In the genomic region with DNA sequence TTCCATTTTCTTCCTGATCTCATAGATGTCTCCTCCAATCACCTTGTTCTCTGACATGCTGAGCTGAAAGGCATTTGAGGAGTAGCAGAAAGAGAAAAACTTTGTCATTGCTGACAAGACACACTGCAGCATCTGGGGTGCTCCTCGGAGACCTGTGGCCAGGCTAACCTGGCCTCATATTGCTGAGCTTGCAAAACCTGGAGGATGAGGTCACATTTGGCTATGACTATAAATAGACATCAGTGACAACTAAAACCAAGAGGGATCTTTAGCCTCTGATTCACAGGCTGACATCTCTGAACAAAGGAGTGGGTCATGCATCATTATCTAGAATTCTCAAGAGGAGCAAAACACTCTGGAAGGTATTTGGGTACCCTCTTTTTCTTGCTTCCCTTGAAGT, we compare ENCODE assay signal across 21 cellular contexts.
DNase-seq lines count a peak whose midpoint lies in the region; ATAC-seq, FAIRE-seq and TF ChIP-seq lines count a peak whose summit lies in the region.
"Had no signal": no experiment of that assay in that cellular context is flagged by ENCODE, and none has a peak within 500 bp of the region (broad histone marks: within the 10 kb centered on the region; RNA-seq: fewer than 3 reads in every experiment).

No MANE protein-coding gene starts in this region.

- no peak overlapping the region for H2BK15ac ChIP-seq in H1 (ENCODE audit: low read length)

- no peak overlapping the region for H3K18ac ChIP-seq in H1 (ENCODE audit: extremely low read depth, low read length)

- ATAC-seq in psoas muscle: peak in 3 of 4 donors; percentile 48 to 68 (median 58)

- H4K8ac ChIP-seq in H1 (ENCODE audit: extremely low read depth, insufficient read depth, low read length): no peak overlapping the region

- H3K4me1 Mint-ChIP-seq in immature natural killer cell: no peaks in the 10 kb centered on the region
- H3K4me1 Mint-ChIP-seq: B cell had no signal

- no peak for TF ChIP-seq RAD21 in H1 (IDR thresholded peaks at IDR 0.05 in 1 of 2, conservative IDR thresholded peaks at IDR 0.05 in 1 of 2; ENCODE audit: low read depth in 2 of 2, low read length in 2 of 2)

- H4K20me1 ChIP-seq in MM.1S (ENCODE audit: insufficient read depth, low read length): no peaks in the 10 kb centered on the region
- no peaks in the 10 kb centered on the region for H4K20me1 ChIP-seq in H1 (replicated peaks in 1 of 2; ENCODE audit: control insufficient read depth in 1 of 2, insufficient read depth in 2 of 2, low read length in 2 of 2)
- no peaks in the 10 kb centered on the region for H4K20me1 ChIP-seq in PC-9 (ENCODE audit: insufficient read depth)

- H2AFZ ChIP-seq in MM.1S (ENCODE audit: low read length) (no peak overlapping the region), H1 (ENCODE audit: low read length) (no peak overlapping the region), PC-9 (no peak overlapping the region)

- no peaks in the 10 kb centered on the region for H3K79me1 ChIP-seq in H1 (ENCODE audit: low read depth, low read length)

- no peaks in the 10 kb centered on the region for H3K36me3 ChIP-seq in MM.1S (replicated peaks; ENCODE audit: insufficient read depth, low read length)
- H3K36me3 ChIP-seq in H1 (ENCODE audit: control insufficient read depth in 2 of 4, insufficient read depth in 4 of 4, low read length in 3 of 4): no peaks in the 10 kb centered on the region
- no peaks in the 10 kb centered on the region for H3K36me3 ChIP-seq in psoas muscle (ENCODE audit: insufficient read depth in 1 of 2, low read depth in 1 of 2)
- H3K36me3 ChIP-seq in PC-9 (ENCODE audit: low read depth): no peaks in the 10 kb centered on the region
- H3K36me3 ChIP-seq: HAP-1 had no signal

- H3K4ac ChIP-seq in H1 (replicated peaks; ENCODE audit: insufficient read length, low read depth, low read length): no peak overlapping the region

- peaks cover 0 to 10% (median 4%) of the 10 kb centered on the region in 6 donors for H3K9me3 Mint-ChIP-seq in immature natural killer cell
- H3K9me3 Mint-ChIP-seq: CD4-positive, alpha-beta T cell had no signal

- H3K9me2 ChIP-seq in MM.1S (replicated peaks; ENCODE audit: insufficient read depth, low read length) (no peaks in the 10 kb centered on the region), PC-9 (ENCODE audit: insufficient read depth) (no peaks in the 10 kb centered on the region)

- H3K9me3 ChIP-seq in MM.1S (replicated peaks; ENCODE audit: insufficient read depth, low read length): no peaks in the 10 kb centered on the region
- H3K9me3 ChIP-seq in H1 (ENCODE audit: insufficient read depth in 2 of 2, low read depth in 1 of 2, low read length in 1 of 2): no peaks in the 10 kb centered on the region
- no peaks in the 10 kb centered on the region for H3K9me3 ChIP-seq in psoas muscle
- no peaks in the 10 kb centered on the region for H3K9me3 ChIP-seq in PC-9 (ENCODE audit: insufficient read depth, low read depth)
- H3K9me3 ChIP-seq: HAP-1 had no signal

- H3K9ac ChIP-seq in MM.1S (ENCODE audit: low read length) (no peak overlapping the region), H1 (replicated peaks in 1 of 4; ENCODE audit: extremely low read depth in 1 of 4, low read depth in 3 of 4, low read length in 3 of 4) (no peak overlapping the region)

- H3K27ac ChIP-seq in MM.1S (ENCODE audit: low read length): no peak overlapping the region
- H3K27ac ChIP-seq in H1 (ENCODE audit: low read depth, low read length): no peak overlapping the region
- no peak overlapping the region for H3K27ac ChIP-seq in psoas muscle
- H3K27ac ChIP-seq in PC-9: no peak overlapping the region
- H3K27ac ChIP-seq: HL-60 had no signal

- H3K4me3 ChIP-seq in MM.1S (ENCODE audit: low read length) (no peak overlapping the region), H1 (ENCODE audit: extremely low read depth in 1 of 4, insufficient read depth in 2 of 4, low read depth in 3 of 4, low read length in 4 of 4) (no peak overlapping the region), psoas muscle (no peak overlapping the region), PC-9 (no peak overlapping the region)
- H3K4me3 ChIP-seq: HAP-1 had no signal

- TF ChIP-seq CTCF in MM.1S (IDR thresholded peaks at IDR 0.05; ENCODE audit: low read length) (no peak), H1 (IDR thresholded peaks at IDR 0.05; ENCODE audit: control extremely low read depth in 1 of 3, insufficient read depth in 1 of 3, low read depth in 1 of 3, low read length in 3 of 3) (no peak), psoas muscle (IDR thresholded peaks at IDR 0.05) (no peak), PC-9 (conservative IDR thresholded peaks at IDR 0.05) (no peak), GM13976 (IDR thresholded peaks at IDR 0.05; ENCODE audit: borderline replicate concordance, control extremely low read depth, extremely low read depth, insufficient read depth, missing control alignments) (no peak)

- no TSS peak for BruUV-seq in PC-9 (replicated peaks; lab: Mats Ljungman, UMichigan)

- in situ Hi-C loops in GM13976 (cut with MboI; ENCODE audit: low sequenced_read_pairs, unreplicated experiment): no loop called here

- H3K27me3 ChIP-seq in MM.1S (replicated peaks; ENCODE audit: insufficient read depth, low read length) (no peaks in the 10 kb centered on the region), H1 (replicated peaks in 1 of 4; ENCODE audit: control insufficient read depth in 3 of 4, extremely low read depth in 1 of 4, insufficient read depth in 3 of 4, low read length in 3 of 4) (no peaks in the 10 kb centered on the region), psoas muscle (ENCODE audit: insufficient read depth in 3 of 3, low read length in 2 of 3) (no peaks in the 10 kb centered on the region), PC-9 (ENCODE audit: insufficient read depth, low read depth) (0 out of 2 replicates have a peak, but pooled peaks cover 3% of the 10 kb centered on the region)

- no peak overlapping the region for H3K27ac Mint-ChIP-seq in immature natural killer cell
- H3K27ac Mint-ChIP-seq: B cell; CD4-positive, alpha-beta T cell had no signal

- no peak overlapping the region for H4K91ac ChIP-seq in H1 (replicated peaks; ENCODE audit: insufficient read length, low read length)

- H3F3A ChIP-seq in MM.1S (ENCODE audit: insufficient read depth, low read length) (no peaks in the 10 kb centered on the region), PC-9 (ENCODE audit: insufficient read depth, low read depth) (no peaks in the 10 kb centered on the region)

- H3K4me2 ChIP-seq in MM.1S (ENCODE audit: low read depth, low read length) (no peak overlapping the region), H1 (ENCODE audit: insufficient read depth in 1 of 2, low read depth in 2 of 2, low read length in 2 of 2) (no peak overlapping the region), PC-9 (no peak overlapping the region)

- CTCF ChIA-PET in H1 (lab: Charles Lee; ENCODE audit: partially characterized antibody): no interaction called here
- CTCF ChIA-PET in PC-9 (lab: Charles Lee): no interaction called here

- H3K79me2 ChIP-seq in MM.1S (ENCODE audit: low read length): no peaks in the 10 kb centered on the region
- H3K79me2 ChIP-seq in H1 (ENCODE audit: control insufficient read depth in 1 of 2, insufficient read depth in 2 of 2, low read length in 2 of 2): no peaks in the 10 kb centered on the region
- H3K79me2 ChIP-seq in PC-9 (ENCODE audit: low read depth): no peaks in the 10 kb centered on the region

- DNase-seq in NCI-H1694 treated with DMSO at 0.1 percent for 48 hours (lab: John Stamatoyannopoulos, UW) (peak; percentile 12), NCI-H1694 (lab: John Stamatoyannopoulos, UW) (no peak), MM.1S (peak; percentile 90), H1 (ENCODE audit: low read depth in 1 of 2, low spot score in 2 of 2) (no peak), psoas muscle (no peak), PC-9 (no peak), GM13976 (ENCODE audit: low spot score) (no peak), immature natural killer cell (no peak)
- DNase-seq: 8988T; C1 segment of cervical spinal cord; Calu3; CD4-positive, alpha-beta T cell; DMS 273 treated with DMSO at 0.1 percent for 48 hours; DMS79 treated with DMSO at 0.1 percent for 48 hours; EL; GOT3 had no signal

- H3K14ac ChIP-seq in H1 (ENCODE audit: insufficient read length): no peak overlapping the region

- no peak overlapping the region for H2BK20ac ChIP-seq in H1 (ENCODE audit: low read length)

- H4K5ac ChIP-seq in H1 (ENCODE audit: insufficient read length, low read depth, low read length): no peak overlapping the region

- no peak overlapping the region for H2AK5ac ChIP-seq in H1 (ENCODE audit: low read depth, low read length)

- no peaks in the 10 kb centered on the region for H3K36me3 Mint-ChIP-seq in immature natural killer cell

- H3K23me2 ChIP-seq in H1 (ENCODE audit: low read depth, low read length): no peaks in the 10 kb centered on the region; the same call in 1 of the 2 replicates

- no peak overlapping the region for H2BK12ac ChIP-seq in H1 (ENCODE audit: low read depth, low read length)

- H3K27me3 Mint-ChIP-seq in immature natural killer cell (ENCODE audit: low read depth in 3 of 3): peaks cover 0 to 6% (median 6%) of the 10 kb centered on the region in 3 donors

- no peak for TF ChIP-seq POLR2A in H1 (IDR thresholded peaks at IDR 0.05; ENCODE audit: control extremely low read depth in 1 of 2, low read depth in 2 of 2, low read length in 2 of 2)

- intact Hi-C loops in psoas muscle (cut with DNase I): no loop called here
- intact Hi-C loops in PC-9 (cut with micrococcal nuclease; ENCODE audit: unreplicated experiment): no loop called here

- TF ChIP-seq EP300 in H1 (IDR thresholded peaks at IDR 0.05; ENCODE audit: borderline replicate concordance in 1 of 2, low read depth in 2 of 2, low read length in 2 of 2): no peak

- 91% methylated on average over 1 of the region's 1 CpG; no CpG with 5 or more reads in 1 of the 2 experiments for WGBS in H1 (ENCODE audit: extremely low coverage in 1 of 2, insufficient coverage in 1 of 2, insufficient read length in 1 of 2, insufficient replicate concordance in 2 of 2, low coverage in 1 of 2, low lambda C conversion rate in 2 of 2, missing lambda C conversion rate in 1 of 2), 2 experiments
- WGBS in psoas muscle, 3 donors: 58 to 89% (median 78%) methylated on average over 1 of the region's 1 CpG

- no peak overlapping the region for H2BK120ac ChIP-seq in H1 (replicated peaks; ENCODE audit: low read depth, low read length)

- FAIRE-seq in H1 (lab: Jason Lieb, UNC): no peak
- FAIRE-seq: G401.6, GM12891 had no signal

- no peak overlapping the region for H3K4me3 Mint-ChIP-seq in immature natural killer cell
- H3K4me3 Mint-ChIP-seq: B cell; CD4-positive, alpha-beta T cell had no signal

- H3K4me1 ChIP-seq in MM.1S (ENCODE audit: low read length): no peaks in the 10 kb centered on the region
- H3K4me1 ChIP-seq in H1 (replicated peaks in 1 of 4; ENCODE audit: control insufficient read depth in 3 of 4, insufficient read depth in 4 of 4, low read length in 3 of 4): no peaks in the 10 kb centered on the region
- H3K4me1 ChIP-seq in psoas muscle: no peaks in the 10 kb centered on the region
- H3K4me1 ChIP-seq in PC-9 (replicated peaks; ENCODE audit: insufficient read depth): no peaks in the 10 kb centered on the region

- POLR2A ChIA-PET in H1 (lab: Charles Lee; ENCODE audit: partially characterized antibody): no interaction called here
- POLR2A ChIA-PET in PC-9 (lab: Charles Lee; ENCODE audit: unreplicated experiment): no interaction called here

- H3K23ac ChIP-seq in H1 (ENCODE audit: insufficient read length): no peak overlapping the region

- no peak overlapping the region for H3K56ac ChIP-seq in H1 (replicated peaks; ENCODE audit: insufficient read length, low read depth, low read length)

- no peak overlapping the region for H2BK5ac ChIP-seq in H1 (ENCODE audit: low read depth, low read length)

Comparison
In these comparisons a context has a peak if more than half of its experiments do, and no peak if none do; other contexts are left out.
1. DNase-seq: peak in NCI-H1694 treated with DMSO at 0.1 percent for 48 hours (single experiment) and MM.1S (single experiment); none in NCI-H1694 (single experiment), H1 (0 of 2), psoas muscle (0 of 2), PC-9 (0 of 2), GM13976 (single experiment) and immature natural killer cell (0 of 3).